In genomic region chr16:85580684-85581083, GRCh38 we compare ENCODE assay signal across 29 cellular contexts. TPM values are rescaled to one million over a fixed set of nuclear protein-coding genes. Genes with fewer than 3 reads are reported as not detected.
DNase-seq lines count a peak whose midpoint lies in the region; ATAC-seq and TF ChIP-seq lines count a peak whose summit lies in the region.
"Had no signal": no experiment of that assay in that cellular context is flagged by ENCODE, and none has a peak within 500 bp of the region (broad histone marks: within the 10 kb centered on the region; RNA-seq: fewer than 3 reads in every experiment).

No MANE protein-coding gene starts in this region.

- H3K4me3 Mint-ChIP-seq in GM23338 (no peak overlapping the region; the same call in 2 of the 3 replicates), brain (peak overlapping the region in 4 of 5 experiments; percentile 61 to 82 (median 66))
- no peak overlapping the region for H3K4me3 Mint-ChIP-seq in activated CD8-positive, alpha-beta T cell treated with anti-CD3 and anti-CD28 coated beads, Interleukin-2, amount 10 ng/mL, durations not matched to agents 7 days and 5 days
- H3K4me3 Mint-ChIP-seq: activated naive CD4-positive, alpha-beta T cell treated with anti-CD3 and anti-CD28 coated beads, Interleukin-2, amount 10 ng/mL, durations not matched to agents 7 days and 5 days; B cell had no signal

- intact Hi-C loops in lower lobe of right lung (cut with DNase I) = no loop called here
- intact Hi-C loops in spleen (cut with DNase I; ENCODE audit: low total_unique reads) = no loop called here

- H2AFZ ChIP-seq in GM23338 = no peak overlapping the region

- 84 to 97% (median 96%) methylated on average over 7 of the region's 7 CpGs for WGBS in spleen, 5 donors
- no CpG with 5 or more reads among the region's 7 CpGs for WGBS in gastroesophageal sphincter (ENCODE audit: low coverage in 1 of 2), 2 donors

- H3K36me3 ChIP-seq in GM23338 (ENCODE audit: insufficient read depth) (no peaks in the 10 kb centered on the region), lower lobe of right lung (peaks cover 5% of the 10 kb centered on the region), spleen (peaks cover 0 to 14% (median 0%) of the 10 kb centered on the region in 6 donors), gastroesophageal sphincter (no peaks in the 10 kb centered on the region)
- H3K36me3 ChIP-seq: brain microvascular endothelial cell, upper lobe of right lung had no signal

- no peak for ATAC-seq in GM23338
- ATAC-seq in lower lobe of right lung = no peak
- no peak for ATAC-seq in gastroesophageal sphincter
- ATAC-seq in GM21526 (IDR thresholded peaks at IDR 0.05; ENCODE audit: low FRiP score, unreplicated experiment) = no peak
- no peak for ATAC-seq in activated CD8-positive, alpha-beta T cell treated with anti-CD3 and anti-CD28 coated beads, Interleukin-2, amount 10 ng/mL, durations not matched to agents 7 days and 5 days
- ATAC-seq: GM12878, PC-3, Right ventricle myocardium inferior had no signal

- peaks cover 8% of the 10 kb centered on the region; the same call in 2 of the 3 replicates for H3K9me3 Mint-ChIP-seq in GM23338
- peaks cover 0 to 4% (median 0%) of the 10 kb centered on the region in 5 experiments for H3K9me3 Mint-ChIP-seq in brain
- no peaks in the 10 kb centered on the region for H3K9me3 Mint-ChIP-seq in activated CD8-positive, alpha-beta T cell treated with anti-CD3 and anti-CD28 coated beads, Interleukin-2, amount 10 ng/mL, durations not matched to agents 7 days and 5 days (ENCODE audit: insufficient read depth)
- H3K9me3 Mint-ChIP-seq: activated naive CD4-positive, alpha-beta T cell treated with anti-CD3 and anti-CD28 coated beads, Interleukin-2, amount 10 ng/mL, durations not matched to agents 7 days and 5 days; CD8-positive, alpha-beta memory T cell had no signal

- TF ChIP-seq POLR2A in spleen (IDR thresholded peaks at IDR 0.05) (no peak), gastroesophageal sphincter (IDR thresholded peaks at IDR 0.05) (no peak)

- H3K27ac Mint-ChIP-seq in GM23338 (no peak overlapping the region), brain (peak overlapping the region in 3 of 5 experiments; percentile 83 to 95 (median 88))
- H3K27ac Mint-ChIP-seq in activated CD8-positive, alpha-beta T cell treated with anti-CD3 and anti-CD28 coated beads, Interleukin-2, amount 10 ng/mL, durations not matched to agents 7 days and 5 days = no peak overlapping the region
- H3K27ac Mint-ChIP-seq: activated naive CD4-positive, alpha-beta T cell treated with anti-CD3 and anti-CD28 coated beads, Interleukin-2, amount 10 ng/mL, durations not matched to agents 7 days and 5 days had no signal

- H3K4me3 ChIP-seq in GM23338 (no peak overlapping the region), lower lobe of right lung (no peak overlapping the region), spleen (no peak overlapping the region), gastroesophageal sphincter (no peak overlapping the region)
- H3K4me3 ChIP-seq: A549, GM12878, upper lobe of right lung had no signal

- H3K27me3 Mint-ChIP-seq in GM23338 (ENCODE audit: insufficient read depth, low read depth, poor library complexity) (peaks cover 62% of the 10 kb centered on the region), brain (peaks cover 13% of the 10 kb centered on the region)
- no peaks in the 10 kb centered on the region for H3K27me3 Mint-ChIP-seq in activated CD8-positive, alpha-beta T cell treated with anti-CD3 and anti-CD28 coated beads, Interleukin-2, amount 10 ng/mL, durations not matched to agents 7 days and 5 days (ENCODE audit: low read depth)
- H3K27me3 Mint-ChIP-seq: B cell; CD8-positive, alpha-beta memory T cell had no signal

- no peaks in the 10 kb centered on the region for H3K9me2 ChIP-seq in GM23338 (ENCODE audit: insufficient read depth)
- H3K9me2 ChIP-seq: SK-N-SH had no signal

- H3F3A ChIP-seq in GM23338 (replicated peaks; ENCODE audit: low read depth) = peaks cover 36% of the 10 kb centered on the region

- H3K27me3 ChIP-seq in GM23338 (ENCODE audit: insufficient read depth) (peaks cover 16% of the 10 kb centered on the region), lower lobe of right lung (ENCODE audit: low read depth) (no peaks in the 10 kb centered on the region), spleen (replicated peaks in 1 of 7) (no peaks in the 10 kb centered on the region), gastroesophageal sphincter (no peaks in the 10 kb centered on the region)
- H3K27me3 ChIP-seq: brain microvascular endothelial cell, upper lobe of right lung had no signal

- TF ChIP-seq CTCF in GM23338 (conservative IDR thresholded peaks at IDR 0.05; ENCODE audit: low read depth in 2 of 2) (no peak), brain (conservative IDR thresholded peaks at IDR 0.05) (no peak), lower lobe of right lung (IDR thresholded peaks at IDR 0.05) (no peak), spleen (IDR thresholded peaks at IDR 0.05 in 8 of 11, conservative IDR thresholded peaks at IDR 0.05 in 3 of 11) (no peak), gastroesophageal sphincter (IDR thresholded peaks at IDR 0.05) (no peak)

- CTCF ChIA-PET in activated CD8-positive, alpha-beta T cell treated with anti-CD3 and anti-CD28 coated beads, Interleukin-2, amount 10 ng/mL, durations not matched to agents 7 days and 5 days (lab: Charles Lee) = interaction anchor here (0.7 kb wide), 1 partner anchor 29 kb away, joined by 3 read pairs; no protein-coding TSS in a partner anchor

- H3K79me2 ChIP-seq in GM23338 (replicated peaks; ENCODE audit: insufficient read depth) = peaks cover 51% of the 10 kb centered on the region

- H3K4me1 Mint-ChIP-seq in GM23338 = peaks cover 94% of the 10 kb centered on the region
- no peaks in the 10 kb centered on the region for H3K4me1 Mint-ChIP-seq in brain
- H3K4me1 Mint-ChIP-seq in activated CD8-positive, alpha-beta T cell treated with anti-CD3 and anti-CD28 coated beads, Interleukin-2, amount 10 ng/mL, durations not matched to agents 7 days and 5 days (ENCODE audit: low read depth) = peaks cover 14% of the 10 kb centered on the region
- H3K4me1 Mint-ChIP-seq: activated naive CD4-positive, alpha-beta T cell treated with anti-CD3 and anti-CD28 coated beads, Interleukin-2, amount 10 ng/mL, durations not matched to agents 7 days and 5 days had no signal

- H3K4me1 ChIP-seq in GM23338 (ENCODE audit: insufficient read depth) (peaks cover 90% of the 10 kb centered on the region), lower lobe of right lung (peaks cover 64% of the 10 kb centered on the region), spleen (peaks cover 10 to 100% (median 76%) of the 10 kb centered on the region in 6 donors), gastroesophageal sphincter (peaks cover 0 to 71% (median 5%) of the 10 kb centered on the region in 3 donors)
- H3K4me1 ChIP-seq: A549 had no signal

- H3K27ac ChIP-seq in GM23338 (ENCODE audit: low read depth) (no peak overlapping the region), lower lobe of right lung (peak overlapping the region; percentile 61), spleen (peak overlapping the region in 5 of 8 donors; percentile 13 to 49 (median 33)), gastroesophageal sphincter (no peak overlapping the region)
- H3K27ac ChIP-seq: A549, brain microvascular endothelial cell, HL-60 had no signal

- no peaks in the 10 kb centered on the region; the same call in 1 of the 2 replicates for H4K20me1 ChIP-seq in GM23338 (replicated peaks; ENCODE audit: insufficient read depth)

- H3K9me3 ChIP-seq in lower lobe of right lung = no peaks in the 10 kb centered on the region
- H3K9me3 ChIP-seq in spleen = no peaks in the 10 kb centered on the region
- H3K9me3 ChIP-seq in gastroesophageal sphincter = no peaks in the 10 kb centered on the region
- H3K9me3 ChIP-seq: A549, SK-N-SH, upper lobe of right lung had no signal

- POLR2A ChIA-PET in activated CD8-positive, alpha-beta T cell treated with anti-CD3 and anti-CD28 coated beads, Interleukin-2, amount 10 ng/mL, durations not matched to agents 7 days and 5 days (lab: Charles Lee) = no interaction called here

- peak overlapping the region; percentile 76; the same call in 1 of the 2 replicates for H3K4me2 ChIP-seq in GM23338
- H3K4me2 ChIP-seq: A549, SK-N-SH had no signal

- H3K36me3 Mint-ChIP-seq in GM23338 (ENCODE audit: low read depth) = peaks cover 5% of the 10 kb centered on the region
- no peaks in the 10 kb centered on the region for H3K36me3 Mint-ChIP-seq in brain
- H3K36me3 Mint-ChIP-seq in activated CD8-positive, alpha-beta T cell treated with anti-CD3 and anti-CD28 coated beads, Interleukin-2, amount 10 ng/mL, durations not matched to agents 7 days and 5 days (ENCODE audit: low read depth) = no peaks in the 10 kb centered on the region

- no peak for DNase-seq in GM23338 (ENCODE audit: low spot score)
- DNase-seq in lower lobe of right lung = no peak
- DNase-seq in spleen = no peak
- no peak for DNase-seq in activated CD8-positive, alpha-beta T cell treated with anti-CD3 and anti-CD28 coated beads, Interleukin-2, amount 10 ng/mL, durations not matched to agents 7 days and 5 days
- no peak for DNase-seq in NCI-H2196 treated with DMSO at 0.1 percent for 48 hours (lab: John Stamatoyannopoulos, UW; ENCODE audit: unreplicated experiment)
- DNase-seq: activated CD4-positive, alpha-beta T cell treated with anti-CD3 and anti-CD28 coated beads, Interleukin-2, amount 50 U/mL, for 48 hours; activated naive CD4-positive, alpha-beta T cell treated with anti-CD3 and anti-CD28 coated beads, Interleukin-2, amount 10 ng/mL, durations not matched to agents 7 days and 5 days; brain microvascular endothelial cell; CD8-positive, alpha-beta memory T cell; H7; hippocampal formation; NCI-H1417; NCI-H2029 treated with DMSO at 0.1 percent for 48 hours; NCI-H2227 treated with DMSO at 0.1 percent for 48 hours; NCI-H526; NK-92 treated with Interleukin-12 subunit alpha and Interleukin-12 subunit beta, amount 100 ng/mL, for 24 hours; occipital lobe; PC-3; SK-N-SH; stimulated activated naive CD4-positive, alpha-beta T cell; upper lobe of right lung had no signal

- TF ChIP-seq EP300 in gastroesophageal sphincter (IDR thresholded peaks at IDR 0.05) = no peak

RNA-seq across cellular contexts. Expression of gene GSE1, which starts 32.4 kb away (rescaled TPM):
- total RNA-seq in GM23338 (2014; rRNA removed; shearing (Covaris generic)) = 118 and 135 TPM in 2 replicates
- polyA plus RNA-seq in GM23338 (2016; fragmentation: Nextera tagmentation; extraction: Ambion mirVana) (32.4 and 34.0 TPM in 2 replicates), brain (ENCODE audit: insufficient read depth, low read depth, low replicate concordance) (127 TPM), spleen (10 to 100 TPM in 1 of 3 donors, 1 to 10 TPM in 2; 7.4 to 23.2 (median 9.2) TPM)
- total RNA-seq in lower lobe of right lung (85.2 TPM), spleen (100 to 1,000 TPM in 1 of 7 donors, 10 to 100 TPM in 6; 79.8 to 121 (median 91.4) TPM), gastroesophageal sphincter (10 to 100 TPM; 23.4 to 65.5 (median 52.5) TPM)
- 10 to 100 TPM; 48.9 to 51.4 TPM for total RNA-seq in activated CD8-positive, alpha-beta T cell treated with anti-CD3 and anti-CD28 coated beads, Interleukin-2, amount 10 ng/mL, durations not matched to agents 7 days and 5 days

Comparison
In these comparisons a context has a peak if more than half of its experiments do, and no peak if none do; other contexts are left out.
1. H3K27ac ChIP-seq: peak in lower lobe of right lung (single experiment) and spleen (5 of 8); none in GM23338 (single experiment) and gastroesophageal sphincter (0 of 4).
2. H3K27ac Mint-ChIP-seq: peak in brain (3 of 5); none in GM23338 (single experiment) and activated CD8-positive, alpha-beta T cell treated with anti-CD3 and anti-CD28 coated beads, Interleukin-2, amount 10 ng/mL, durations not matched to agents 7 days and 5 days (single experiment).
3. H3K4me3 Mint-ChIP-seq: peak in brain (4 of 5); none in GM23338 (single experiment) and activated CD8-positive, alpha-beta T cell treated with anti-CD3 and anti-CD28 coated beads, Interleukin-2, amount 10 ng/mL, durations not matched to agents 7 days and 5 days (single experiment).